Comparison of ENCODE assay signal across 1 cellular context in the genomic region with DNA sequence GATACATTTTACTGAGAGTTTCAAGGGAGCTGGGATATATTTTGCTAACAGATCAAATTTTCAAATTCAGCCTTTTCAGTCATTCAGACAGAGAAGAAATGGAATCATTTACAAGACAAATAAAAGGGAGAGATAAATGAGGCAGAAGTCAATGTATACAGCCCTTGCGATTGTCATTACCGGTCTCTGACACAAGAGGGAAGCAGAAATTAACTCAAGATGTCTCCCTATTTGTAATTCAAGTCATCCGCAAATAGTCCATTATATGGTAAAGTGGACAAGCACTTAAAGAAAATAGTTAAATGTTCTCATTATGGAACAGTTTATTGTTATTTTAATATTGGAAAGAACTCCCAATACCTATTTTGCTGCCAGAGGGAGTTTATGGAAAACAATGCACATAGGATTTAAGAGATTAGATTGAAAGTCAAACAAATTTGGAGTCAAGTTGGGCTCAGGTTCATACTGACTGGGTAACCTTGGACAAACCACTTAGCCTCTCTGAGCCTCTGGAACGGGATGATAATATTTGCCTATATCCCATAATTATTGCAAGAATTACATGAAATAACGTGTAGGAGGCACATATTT.
TF ChIP-seq lines count a peak whose summit lies in the region.

No MANE protein-coding gene starts in this region.

TF ChIP-seq in GM23338, 12 proteins besides CTCF, POLR2A, EP300 and RAD21 (continued from another document):
- no peak for TF ChIP-seq ZNF462 (CRISPR knock-in tag; IDR thresholded peaks at IDR 0.05)
- TF ChIP-seq ZNF331 (CRISPR knock-in tag; IDR thresholded peaks at IDR 0.05; ENCODE audit: low read depth), result no peak
- no peak for TF ChIP-seq CREB1 (CRISPR knock-in tag; IDR thresholded peaks at IDR 0.05; ENCODE audit: low read depth)
